ENCODE assay signal across 1 cellular context in genomic region chr14:73325063-73325462, GRCh38.
TF ChIP-seq lines count a peak whose summit lies in the region.

No MANE protein-coding gene starts in this region.

TF ChIP-seq in K562, 482 proteins besides CTCF, POLR2A, EP300 and RAD21:
- peak; percentile 56 for TF ChIP-seq ZNF121 (CRISPR knock-in tag; conservative IDR thresholded peaks at IDR 0.05)
- no peak for TF ChIP-seq DEAF1 (CRISPR knock-in tag; IDR thresholded peaks at IDR 0.05)
- no peak for TF ChIP-seq ZNF609 (CRISPR knock-in tag; IDR thresholded peaks at IDR 0.05; ENCODE audit: borderline replicate concordance)
- no peak for TF ChIP-seq ZNF23 (CRISPR knock-in tag; IDR thresholded peaks at IDR 0.05)
TF ChIP-seq in K562: peak in this region for 1.
